Comparison of ENCODE assay signal across 8 cellular contexts in genomic region chr18:45874501-45875184, GRCh38. TPM values are rescaled to one million over a fixed set of nuclear protein-coding genes. Genes with fewer than 3 reads are reported as not detected.
DNase-seq lines count a peak whose midpoint lies in the region; ATAC-seq and TF ChIP-seq lines count a peak whose summit lies in the region.

No MANE protein-coding gene starts in this region.

- peaks cover 22% of the 10 kb centered on the region for H3K4me1 Mint-ChIP-seq in T-helper 1 cell treated with Interleukin-12 subunit alpha and Interleukin-12 subunit beta and Interleukin-4 antibody, amounts not matched to agents 30 μg/mL and 1 μg/mL, for 36 hours (ENCODE audit: low read depth)
- peaks cover 25 to 32% of the 10 kb centered on the region in 2 donors for H3K4me1 Mint-ChIP-seq in effector memory CD8-positive, alpha-beta T cell (ENCODE audit: low read depth in 2 of 2)

- peak overlapping the region; percentile 84 for H3K27ac Mint-ChIP-seq in T-helper 1 cell treated with Interleukin-12 subunit alpha and Interleukin-12 subunit beta and Interleukin-4 antibody, amounts not matched to agents 30 μg/mL and 1 μg/mL, for 36 hours
- H3K27ac Mint-ChIP-seq in effector memory CD8-positive, alpha-beta T cell = peak overlapping the region; percentile 69 to 74

- intact Hi-C loops in sciatic nerve (cut with DNase I) = no loop called here

- H3K4me3 Mint-ChIP-seq in T-helper 1 cell treated with Interleukin-12 subunit alpha and Interleukin-12 subunit beta and Interleukin-4 antibody, amounts not matched to agents 30 μg/mL and 1 μg/mL, for 36 hours = peak overlapping the region; percentile 61
- H3K4me3 Mint-ChIP-seq in effector memory CD8-positive, alpha-beta T cell = peak overlapping the region; percentile 28 to 45

- ATAC-seq in HG02759 (IDR thresholded peaks at IDR 0.05; ENCODE audit: unreplicated experiment) = peak; percentile 94
- peak; percentile 92 for ATAC-seq in effector memory CD8-positive, alpha-beta T cell (replicated peaks)
- no peak for ATAC-seq in sciatic nerve

- in situ Hi-C loops in GM13977 (cut with MboI; ENCODE audit: low pct_unique_long_range_greater_than_20kb, low sequenced_read_pairs, unreplicated experiment) = loop anchor here (10.0 kb wide), 1 partner anchor 200 kb away; no protein-coding TSS in a partner anchor

- peak; percentile 65 for DNase-seq in GM13977 (ENCODE audit: low spot score)
- DNase-seq in effector memory CD8-positive, alpha-beta T cell = peak; percentile 34 to 45 (median 36)
- no peak for DNase-seq in NCI-H1417 (lab: John Stamatoyannopoulos, UW)
- no peak for DNase-seq in sciatic nerve (ENCODE audit: low spot score)
- no peak for DNase-seq in DMS53 treated with DMSO at 0.1 percent for 48 hours (lab: John Stamatoyannopoulos, UW; ENCODE audit: unreplicated experiment)
- no peak for DNase-seq in caudate nucleus (lab: John Stamatoyannopoulos, UW)

- peaks cover 24% of the 10 kb centered on the region for H3K9me3 Mint-ChIP-seq in T-helper 1 cell treated with Interleukin-12 subunit alpha and Interleukin-12 subunit beta and Interleukin-4 antibody, amounts not matched to agents 30 μg/mL and 1 μg/mL, for 36 hours
- H3K9me3 Mint-ChIP-seq in effector memory CD8-positive, alpha-beta T cell = no peaks in the 10 kb centered on the region

- TF ChIP-seq CTCF in GM13977 (IDR thresholded peaks at IDR 0.05; ENCODE audit: extremely low read depth, insufficient read depth, missing control alignments) = no peak

- H3K27me3 Mint-ChIP-seq in T-helper 1 cell treated with Interleukin-12 subunit alpha and Interleukin-12 subunit beta and Interleukin-4 antibody, amounts not matched to agents 30 μg/mL and 1 μg/mL, for 36 hours (ENCODE audit: low read depth) = no peaks in the 10 kb centered on the region
- H3K27me3 Mint-ChIP-seq in effector memory CD8-positive, alpha-beta T cell = no peaks in the 10 kb centered on the region

- peaks cover 64% of the 10 kb centered on the region for H3K36me3 Mint-ChIP-seq in T-helper 1 cell treated with Interleukin-12 subunit alpha and Interleukin-12 subunit beta and Interleukin-4 antibody, amounts not matched to agents 30 μg/mL and 1 μg/mL, for 36 hours (ENCODE audit: low read depth)
- H3K36me3 Mint-ChIP-seq in effector memory CD8-positive, alpha-beta T cell (ENCODE audit: insufficient read depth) = peaks cover 59% of the 10 kb centered on the region

- no peak overlapping the region for H3K27ac ChIP-seq in caudate nucleus (ENCODE audit: low read depth, low read length)

RNA-seq across cellular contexts. Expression of gene SIGLEC15, which starts 49.2 kb away (rescaled TPM):
- 0.31 TPM for total RNA-seq in sciatic nerve

Comparison
In these comparisons a context has a peak if more than half of its experiments do, and no peak if none do; other contexts are left out.
1. DNase-seq: peak in GM13977 (single experiment) and effector memory CD8-positive, alpha-beta T cell (3 of 3); none in NCI-H1417 (0 of 3), sciatic nerve (single experiment), DMS53 treated with DMSO at 0.1 percent for 48 hours (single experiment) and caudate nucleus (0 of 61).